1 cellular context compared by ENCODE assay signal in genomic region chr5:168898261-168898911, GRCh38.
TF ChIP-seq lines count a peak whose summit lies in the region.

No MANE protein-coding gene starts in this region.

TF ChIP-seq in HEK293, 187 proteins besides CTCF, POLR2A, EP300 and RAD21 (continued from another document and continues in another):
- TF ChIP-seq ZNF488 (tag by site-specific recombination; IDR thresholded peaks at IDR 0.05) (no peak), ZNF18 (tag by site-specific recombination; IDR thresholded peaks at IDR 0.05) (peak; percentile 91), ZNF561 (tag by site-specific recombination; IDR thresholded peaks at IDR 0.05; ENCODE audit: borderline replicate concordance) (peak; percentile 35; the same call in 1 of the 2 replicates), ZNF623 (tag by site-specific recombination; IDR thresholded peaks at IDR 0.05) (no peak), SCRT2 (tag by site-specific recombination; IDR thresholded peaks at IDR 0.05) (no peak), PATZ1 (tag by site-specific recombination; IDR thresholded peaks at IDR 0.05) (peak; percentile 47; the same call in 1 of the 2 replicates), ZNF24 (tag by site-specific recombination; IDR thresholded peaks at IDR 0.05) (peak; percentile 89), ZBTB49 (tag by site-specific recombination; IDR thresholded peaks at IDR 0.05; ENCODE audit: low read depth) (no peak), ZNF398 (tag by site-specific recombination; IDR thresholded peaks at IDR 0.05) (no peak), ZNF394 (tag by site-specific recombination; IDR thresholded peaks at IDR 0.05; ENCODE audit: borderline replicate concordance) (no peak), ZNF660 (tag by site-specific recombination; IDR thresholded peaks at IDR 0.05) (no peak), GLI2 (tag by site-specific recombination; IDR thresholded peaks at IDR 0.05; ENCODE audit: borderline replicate concordance, low read depth) (peak; percentile 50; the same call in 1 of the 2 replicates), YY1 (tag by site-specific recombination; IDR thresholded peaks at IDR 0.05) (peak; percentile 37; the same call in 1 of the 2 replicates), ZNF580 (tag by site-specific recombination; IDR thresholded peaks at IDR 0.05) (peak; percentile 92), OVOL3 (tag by site-specific recombination; IDR thresholded peaks at IDR 0.05) (peak; percentile 94), ZNF324 (tag by site-specific recombination; IDR thresholded peaks at IDR 0.05) (peak; percentile 56; the same call in 1 of the 2 replicates), ZNF747 (tag by site-specific recombination; IDR thresholded peaks at IDR 0.05) (no peak), ZNF514 (tag by site-specific recombination; IDR thresholded peaks at IDR 0.05) (no peak), GFI1B (tag by site-specific recombination; IDR thresholded peaks at IDR 0.05) (0 out of 2 replicates have a peak, but pooled peaks have one; percentile 44), ZNF155 (tag by site-specific recombination; IDR thresholded peaks at IDR 0.05) (no peak), PRDM1 (tag by site-specific recombination; IDR thresholded peaks at IDR 0.05) (no peak), GLIS1 (tag by site-specific recombination; IDR thresholded peaks at IDR 0.05) (peak; percentile 74), ZNF221 (tag by site-specific recombination; IDR thresholded peaks at IDR 0.05; ENCODE audit: borderline replicate concordance) (0 out of 2 replicates have a peak, but pooled peaks have one; percentile 41), ZNF2 (tag by site-specific recombination; IDR thresholded peaks at IDR 0.05) (0 out of 2 replicates have a peak, but pooled peaks have one; percentile 25), ZFHX2 (tag by site-specific recombination; conservative IDR thresholded peaks at IDR 0.05) (peak; percentile 59), TRIM28 (IDR thresholded peaks at IDR 0.05; ENCODE audit: borderline replicate concordance, low read length) (no peak), ZBTB17 (tag by site-specific recombination; IDR thresholded peaks at IDR 0.05) (peak; percentile 92), ZNF610 (tag by site-specific recombination; IDR thresholded peaks at IDR 0.05; ENCODE audit: borderline replicate concordance) (peak; percentile 76), ZNF513 (tag by site-specific recombination; IDR thresholded peaks at IDR 0.05) (peak; percentile 27; the same call in 1 of the 2 replicates), ZNF366 (tag by site-specific recombination; conservative IDR thresholded peaks at IDR 0.05) (peak; percentile 46; the same call in 1 of the 2 replicates), ZSCAN30 (tag by site-specific recombination; IDR thresholded peaks at IDR 0.05) (peak; percentile 38), ZNF211 (tag by site-specific recombination; IDR thresholded peaks at IDR 0.05; ENCODE audit: low read depth) (no peak), ZNF416 (tag by site-specific recombination; IDR thresholded peaks at IDR 0.05) (no peak), ZNF175 (tag by site-specific recombination; IDR thresholded peaks at IDR 0.05) (no peak), ZSCAN23 (tag by site-specific recombination; IDR thresholded peaks at IDR 0.05) (no peak), ZNF157 (tag by site-specific recombination; IDR thresholded peaks at IDR 0.05) (no peak), IKZF3 (tag by site-specific recombination; IDR thresholded peaks at IDR 0.05) (peak; percentile 71), ZBTB8A (tag by site-specific recombination; IDR thresholded peaks at IDR 0.05) (peak; percentile 68), ZNF140 (tag by site-specific recombination; IDR thresholded peaks at IDR 0.05) (no peak), ZNF274 (IDR thresholded peaks at IDR 0.05; ENCODE audit: low read length) (no peak), ZNF274 (tag by site-specific recombination; IDR thresholded peaks at IDR 0.05; ENCODE audit: borderline replicate concordance) (no peak), ZNF132 (tag by site-specific recombination; IDR thresholded peaks at IDR 0.05; ENCODE audit: borderline replicate concordance) (no peak), ZFP69B (tag by site-specific recombination; IDR thresholded peaks at IDR 0.05) (peak; percentile 56; the same call in 1 of the 2 replicates), KLF17 (tag by site-specific recombination; IDR thresholded peaks at IDR 0.05) (peak; percentile 66), ZNF785 (tag by site-specific recombination; IDR thresholded peaks at IDR 0.05) (no peak), OSR2 (tag by site-specific recombination; IDR thresholded peaks at IDR 0.05) (peak; percentile 98), SP7 (tag by site-specific recombination; IDR thresholded peaks at IDR 0.05) (peak; percentile 63), ZNF777 (tag by site-specific recombination; IDR thresholded peaks at IDR 0.05; ENCODE audit: borderline replicate concordance) (no peak), ZNF621 (tag by site-specific recombination; IDR thresholded peaks at IDR 0.05) (no peak), ZNF768 (tag by site-specific recombination; IDR thresholded peaks at IDR 0.05) (no peak), ZNF670 (tag by site-specific recombination; IDR thresholded peaks at IDR 0.05; ENCODE audit: low read depth) (no peak), ZNF341 (tag by site-specific recombination; IDR thresholded peaks at IDR 0.05; ENCODE audit: low read depth) (0 out of 2 replicates have a peak, but pooled peaks have one; percentile 17), ZNF629 (tag by site-specific recombination; IDR thresholded peaks at IDR 0.05) (peak; percentile 56), ZXDB (tag by site-specific recombination; IDR thresholded peaks at IDR 0.05) (peak; percentile 60), ZNF423 (tag by site-specific recombination; IDR thresholded peaks at IDR 0.05) (0 out of 2 replicates have a peak, but pooled peaks have one; percentile 17), TSHZ1 (tag by site-specific recombination; IDR thresholded peaks at IDR 0.05; ENCODE audit: borderline replicate concordance) (peak; percentile 74; the same call in 1 of the 2 replicates), ZEB2 (tag by site-specific recombination; IDR thresholded peaks at IDR 0.05) (peak; percentile 70; the same call in 1 of the 2 replicates)
